In genomic region chr11:111717649-111718048, GRCh38 we compare ENCODE assay signal across 7 cellular contexts. TPM values are rescaled to one million over a fixed set of nuclear protein-coding genes. Genes with fewer than 3 reads are reported as not detected.
A peak's percentile ranks its signal among the peaks of the same experiment; 100 is the strongest.
DNase-seq lines count a peak whose midpoint lies in the region; ATAC-seq and TF ChIP-seq lines count a peak whose summit lies in the region.
"Not testable (repeated sequence)": the region's sequence is repeated elsewhere in the genome, so short reads cannot be mapped to it uniquely, and the experiment has no call there.

No MANE protein-coding gene starts in this region.

- intact Hi-C loops in Caco-2 (cut with micrococcal nuclease; ENCODE audit: unreplicated experiment), result loop anchor here (1.0 to 5.0 kb wide), 2 partner anchors 113 to 125 kb away; no protein-coding TSS in a partner anchor
- intact Hi-C loops in dorsolateral prefrontal cortex (cut with DNase I); psoas muscle (cut with DNase I): not testable (repeated sequence)

- CTCF ChIA-PET in Caco-2 (lab: Charles Lee), result not testable (repeated sequence)

- not testable (repeated sequence) for H4K8ac ChIP-seq in mesenchymal stem cell (ENCODE audit: low read length)

- TF ChIP-seq CTCF in Caco-2 (IDR thresholded peaks at IDR 0.05; ENCODE audit: insufficient read depth in 1 of 2, low read depth in 1 of 2, low read length in 1 of 2, severe bottlenecking in 1 of 2, unreplicated experiment in 1 of 2); HFFc6 (IDR thresholded peaks at IDR 0.05); dorsolateral prefrontal cortex (IDR thresholded peaks at IDR 0.05 in 54 of 56, conservative IDR thresholded peaks at IDR 0.05 in 2 of 56; ENCODE audit: low read depth in 1 of 56, partially characterized antibody in 56 of 56); psoas muscle (IDR thresholded peaks at IDR 0.05): not testable (repeated sequence)

- H3K27me3 ChIP-seq in Caco-2 (replicated peaks; ENCODE audit: control insufficient read depth, insufficient read depth, low read length); dorsolateral prefrontal cortex; mesenchymal stem cell (ENCODE audit: control insufficient read depth in 1 of 2, insufficient read depth in 1 of 2, low read length in 2 of 2); psoas muscle (ENCODE audit: insufficient read depth in 3 of 3, low read length in 2 of 3); subcutaneous abdominal adipose tissue (ENCODE audit: control insufficient read depth in 5 of 5, insufficient read depth in 4 of 5, low read length in 5 of 5): not testable (repeated sequence)

- not testable (repeated sequence) for H2BK120ac ChIP-seq in mesenchymal stem cell (ENCODE audit: low read depth, low read length)

- H3K9me3 Mint-ChIP-seq in Caco-2 (ENCODE audit: unreplicated experiment); HFFc6: not testable (repeated sequence)

- peaks cover 83% of the 10 kb centered on the region for H3K36me3 Mint-ChIP-seq in Caco-2 (ENCODE audit: insufficient read depth, unreplicated experiment)
- H3K36me3 Mint-ChIP-seq in HFFc6 (ENCODE audit: low read depth), result peaks cover 41% of the 10 kb centered on the region
- not testable (repeated sequence) for H3K36me3 Mint-ChIP-seq in T-helper 17 cell (ENCODE audit: low read depth)

- H3K4ac ChIP-seq in mesenchymal stem cell (ENCODE audit: low read depth in 1 of 2, low read length in 2 of 2), result not testable (repeated sequence)

- peak overlapping the region; percentile 14 for H3K27ac Mint-ChIP-seq in Caco-2 (ENCODE audit: unreplicated experiment)
- not testable (repeated sequence) for H3K27ac Mint-ChIP-seq in HFFc6
- H3K27ac Mint-ChIP-seq in T-helper 17 cell, result peak overlapping the region; percentile 9

- POLR2A ChIA-PET in Caco-2 (lab: Charles Lee), result not testable (repeated sequence)

- peak overlapping the region; percentile 15 for H4K91ac ChIP-seq in mesenchymal stem cell (ENCODE audit: low read length)

- not testable (repeated sequence) for H3K23ac ChIP-seq in mesenchymal stem cell (ENCODE audit: low read length in 2 of 2)

- not testable (repeated sequence) for H3K9me3 ChIP-seq in Caco-2; T-helper 17 cell (ENCODE audit: control insufficient read depth, low read length, poor library complexity, severe bottlenecking); mesenchymal stem cell (ENCODE audit: control insufficient read depth, low read length); psoas muscle; subcutaneous abdominal adipose tissue (ENCODE audit: control insufficient read depth in 5 of 5, low read length in 5 of 5)

- H2AK5ac ChIP-seq in mesenchymal stem cell (ENCODE audit: low read length, severe bottlenecking), result not testable (repeated sequence)

- H2BK12ac ChIP-seq in mesenchymal stem cell (ENCODE audit: low read length in 2 of 2), result not testable (repeated sequence)

- H3K27ac ChIP-seq in dorsolateral prefrontal cortex (peak overlapping the region in 41 of 59 donors; percentile 3 to 100 (median 78)), psoas muscle (peak overlapping the region; percentile 77), subcutaneous abdominal adipose tissue (ENCODE audit: low read depth, low read length) (peak overlapping the region; percentile 88)
- H3K27ac ChIP-seq in mesenchymal stem cell (ENCODE audit: low read length, poor library complexity, severe bottlenecking), result not testable (repeated sequence)

- H2BK5ac ChIP-seq in mesenchymal stem cell (ENCODE audit: low read depth, low read length, poor library complexity, severe bottlenecking), result not testable (repeated sequence)

- H3K4me1 ChIP-seq in Caco-2; mesenchymal stem cell (ENCODE audit: control insufficient read depth, insufficient read depth, low read depth, low read length): not testable (repeated sequence)
- H3K4me1 ChIP-seq in psoas muscle, result peaks cover 13% of the 10 kb centered on the region
- peaks cover 4 to 16% (median 10%) of the 10 kb centered on the region in 5 donors for H3K4me1 ChIP-seq in subcutaneous abdominal adipose tissue (ENCODE audit: control insufficient read depth in 5 of 5, insufficient read depth in 5 of 5, low read length in 5 of 5)

- not testable (repeated sequence) for H3K27me3 Mint-ChIP-seq in Caco-2 (ENCODE audit: insufficient read depth, unreplicated experiment); HFFc6 (ENCODE audit: insufficient read depth); T-helper 17 cell

- not testable (repeated sequence) for DNase-seq in Caco-2, HFFc6, T-helper 17 cell, dorsolateral prefrontal cortex, mesenchymal stem cell, psoas muscle

- BruUV-seq in Caco-2 (replicated peaks; lab: Mats Ljungman, UMichigan), result not testable (repeated sequence)

- H3K4me3 ChIP-seq in Caco-2 (ENCODE audit: low read depth, low read length); dorsolateral prefrontal cortex; mesenchymal stem cell (ENCODE audit: insufficient read depth in 1 of 2, low read depth in 1 of 2, low read length in 2 of 2); psoas muscle; subcutaneous abdominal adipose tissue (ENCODE audit: low read depth in 1 of 5, low read length in 5 of 5): not testable (repeated sequence)

- H3K4me2 ChIP-seq in mesenchymal stem cell (ENCODE audit: low read length, poor library complexity, severe bottlenecking), result not testable (repeated sequence)

- peaks cover 11% of the 10 kb centered on the region for H3K36me3 ChIP-seq in Caco-2 (ENCODE audit: control insufficient read depth, insufficient read depth, low read length)
- peaks cover 32 to 60% of the 10 kb centered on the region in 2 experiments for H3K36me3 ChIP-seq in mesenchymal stem cell (ENCODE audit: control insufficient read depth in 1 of 2, insufficient read depth in 2 of 2, low read depth in 1 of 2, low read length in 2 of 2)
- H3K36me3 ChIP-seq in psoas muscle (ENCODE audit: insufficient read depth in 1 of 2, low read depth in 1 of 2), result peaks cover 2 to 69% of the 10 kb centered on the region in 2 donors
- H3K36me3 ChIP-seq in subcutaneous abdominal adipose tissue (ENCODE audit: control insufficient read depth in 5 of 5, insufficient read depth in 5 of 5, low read length in 5 of 5), result peaks cover 25 to 92% (median 71%) of the 10 kb centered on the region in 5 donors

- peaks cover 14% of the 10 kb centered on the region for H3K79me1 ChIP-seq in mesenchymal stem cell (replicated peaks; ENCODE audit: low read length, poor library complexity, severe bottlenecking)

- peaks cover 15% of the 10 kb centered on the region for H3K4me1 Mint-ChIP-seq in Caco-2 (ENCODE audit: low read depth, unreplicated experiment)
- H3K4me1 Mint-ChIP-seq in HFFc6 (ENCODE audit: low read depth), result peaks cover 35% of the 10 kb centered on the region
- H3K4me1 Mint-ChIP-seq in T-helper 17 cell, result not testable (repeated sequence)

- not testable (repeated sequence) for H2AFZ ChIP-seq in mesenchymal stem cell (ENCODE audit: low read depth, low read length)

- no CpG with 5 or more reads among the region's 3 CpGs for WGBS in mesenchymal stem cell
- WGBS in psoas muscle, 3 donors, result 83 to 90% (median 89%) methylated on average over 3 of the region's 3 CpGs

- H2BK15ac ChIP-seq in mesenchymal stem cell (ENCODE audit: low read depth, poor library complexity, severe bottlenecking), result not testable (repeated sequence)

- not testable (repeated sequence) for H3K9ac ChIP-seq in mesenchymal stem cell (ENCODE audit: low read length); subcutaneous abdominal adipose tissue (ENCODE audit: low read length in 5 of 5)

- ATAC-seq in T-helper 17 cell, psoas muscle: not testable (repeated sequence)

- H3K14ac ChIP-seq in mesenchymal stem cell (ENCODE audit: low read length in 2 of 2), result not testable (repeated sequence)

- H3K4me3 Mint-ChIP-seq in Caco-2 (ENCODE audit: unreplicated experiment); T-helper 17 cell: not testable (repeated sequence)
- peak overlapping the region; percentile 29; the same call in 1 of the 2 replicates for H3K4me3 Mint-ChIP-seq in HFFc6

- H3K18ac ChIP-seq in mesenchymal stem cell (ENCODE audit: low read depth in 1 of 2, low read length in 2 of 2), result not testable (repeated sequence)

RNA-seq across cellular contexts. Expression of gene PPP2R1B, which starts 48.5 kb away (rescaled TPM):
- total RNA-seq in Caco-2 (2022), result 109 and 114 TPM in 2 replicates
- 10 to 100 TPM; 41.6 to 50.9 (median 44.3) TPM for total RNA-seq in HFFc6 (2021; fragmentation: NEBNext Ultra II Directional; extraction: Animal tissue kit (Norgen Biotek cat#: 25700))
- total RNA-seq in T-helper 17 cell, result 10 to 100 TPM; 26.4 to 32.0 TPM
- total RNA-seq in dorsolateral prefrontal cortex, result 10 to 100 TPM; 19.2 to 62.5 (median 34.1) TPM
- 14.9 TPM for polyA plus RNA-seq in mesenchymal stem cell (2013, experiment 1 of 2)
- polyA plus RNA-seq in mesenchymal stem cell (2013, experiment 2 of 2), result 14.7 TPM
- total RNA-seq in psoas muscle, result 10 to 100 TPM in 3 of 4 donors, 1 to 10 TPM in 1; 8.1 to 18.8 (median 14.0) TPM
- polyA plus RNA-seq in psoas muscle, result 10 to 100 TPM in 1 of 3 donors, 1 to 10 TPM in 2; 6.6 to 10.7 (median 8.7) TPM
